ENCODE assay signal across 8 cellular contexts in the genomic region with DNA sequence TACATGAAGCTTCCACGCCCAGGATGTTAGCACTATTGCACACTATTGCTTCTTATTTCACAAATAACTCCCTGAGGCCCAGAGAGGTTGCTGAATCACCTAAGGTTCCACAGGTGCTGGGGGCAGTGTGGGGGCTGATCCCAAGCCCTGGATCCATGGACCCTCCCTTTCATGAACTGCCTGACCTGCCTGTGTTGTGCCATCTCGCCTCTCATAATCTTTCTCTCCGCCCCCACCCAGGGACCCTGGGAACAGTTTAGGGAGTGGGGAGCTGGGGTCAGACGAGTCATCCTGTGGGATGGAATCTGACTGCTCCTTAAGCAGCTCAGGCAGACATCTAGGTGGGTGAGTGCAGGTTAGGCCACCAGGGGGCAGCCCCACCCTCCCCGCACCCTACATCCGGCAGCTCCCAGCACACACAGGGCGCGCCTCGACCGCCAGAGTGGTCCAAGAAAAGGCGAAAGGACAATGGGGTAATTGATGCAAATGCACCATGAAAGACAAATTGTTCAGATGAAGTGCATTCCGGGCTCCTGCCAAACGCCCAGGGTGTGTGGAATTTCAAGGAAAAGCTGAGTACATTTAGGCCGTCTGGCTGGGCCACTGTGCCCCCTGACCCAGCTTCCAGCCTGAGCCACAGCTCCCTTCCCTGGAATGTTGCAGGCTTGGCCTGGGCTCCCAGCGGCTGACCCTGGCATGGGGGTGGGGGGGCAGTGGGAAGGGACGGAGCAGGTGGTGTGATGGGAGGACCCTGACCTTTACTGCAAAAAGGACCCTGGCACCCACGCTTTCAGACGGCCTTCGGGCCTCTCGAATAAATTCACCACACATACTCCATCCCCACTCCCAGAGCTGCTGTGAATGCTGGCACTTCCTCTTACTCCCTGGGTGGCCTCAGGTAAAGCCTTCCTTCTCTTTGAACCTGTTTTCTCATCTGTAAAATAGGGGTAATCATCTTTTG. TPM values are rescaled to one million over a fixed set of nuclear protein-coding genes. Genes with fewer than 3 reads are reported as not detected.
DNase-seq lines count a peak whose midpoint lies in the region; ATAC-seq and TF ChIP-seq lines count a peak whose summit lies in the region.

No MANE protein-coding gene starts in this region.

- intact Hi-C loops in PC-9 (cut with micrococcal nuclease; ENCODE audit: unreplicated experiment) = loop anchor here (1.0 to 2.0 kb wide), 3 partner anchors 19 to 65 kb away; no protein-coding TSS in a partner anchor
- intact Hi-C loops in ovary (cut with DNase I) = loop anchor here in 1 of 4 donors (10.0 kb wide), 1 partner anchor 67 kb away; no protein-coding TSS in a partner anchor

- no peaks in the 10 kb centered on the region for H3K79me2 ChIP-seq in PC-9 (ENCODE audit: low read depth)

- H3K36me3 ChIP-seq in PC-9 (ENCODE audit: low read depth) = no peaks in the 10 kb centered on the region
- no peaks in the 10 kb centered on the region for H3K36me3 ChIP-seq in ovary
- H3K36me3 ChIP-seq in upper lobe of left lung = no peaks in the 10 kb centered on the region

- ATAC-seq in GM18909 (IDR thresholded peaks at IDR 0.05; ENCODE audit: poor library complexity, unreplicated experiment) (peak; percentile 76), HG03469 (IDR thresholded peaks at IDR 0.05; ENCODE audit: unreplicated experiment) (peak; percentile 54), upper lobe of left lung (ENCODE audit: low FRiP score in 2 of 2) (peak; percentile 89 to 90)

- H3K4me1 ChIP-seq in PC-9 (replicated peaks; ENCODE audit: insufficient read depth) (peaks cover 22% of the 10 kb centered on the region), ovary (ENCODE audit: insufficient read depth) (peaks cover 11% of the 10 kb centered on the region), upper lobe of left lung (peaks cover 19 to 46% (median 36%) of the 10 kb centered on the region in 4 donors)

- H3K4me3 ChIP-seq in AG04449 (ENCODE audit: low read depth, low read length) (no peak overlapping the region), PC-9 (no peak overlapping the region), ovary (no peak overlapping the region), upper lobe of left lung (no peak overlapping the region)

- peak overlapping the region; percentile 38 for H3K27ac ChIP-seq in PC-9
- H3K27ac ChIP-seq in ovary = no peak overlapping the region
- H3K27ac ChIP-seq in upper lobe of left lung = peak overlapping the region; percentile 37 to 80 (median 53)

- POLR2A ChIA-PET in AG04449 (lab: Yijun Ruan, JAX) = interaction anchor here (0.9 to 1.3 kb wide), 7 partner anchors 9 to 56 kb away, joined by 3 to 13 read pairs (median 5); a partner anchor contains a TSS
- POLR2A ChIA-PET in PC-9 (lab: Charles Lee; ENCODE audit: unreplicated experiment) = interaction anchor here (0.6 kb wide), 2 partner anchors 19 to 101 kb away, joined by 6 to 10 read pairs; no protein-coding TSS in a partner anchor

- peak; percentile 90 for TF ChIP-seq CTCF in AG04449 (IDR thresholded peaks at IDR 0.05; ENCODE audit: insufficient read depth, low read length, missing control alignments)
- TF ChIP-seq CTCF in PC-9 (conservative IDR thresholded peaks at IDR 0.05) = peak; percentile 92
- TF ChIP-seq CTCF in ovary (IDR thresholded peaks at IDR 0.05) = peak; percentile 25 to 56 (median 50)
- peak; percentile 74 to 91 (median 82) for TF ChIP-seq CTCF in upper lobe of left lung (IDR thresholded peaks at IDR 0.05)

- BruUV-seq in PC-9 (replicated peaks; lab: Mats Ljungman, UMichigan) = no TSS peak

- H3K9me2 ChIP-seq in PC-9 (ENCODE audit: insufficient read depth) = no peaks in the 10 kb centered on the region

- TF ChIP-seq EP300 in ovary (IDR thresholded peaks at IDR 0.05) = no peak
- TF ChIP-seq EP300 in upper lobe of left lung (IDR thresholded peaks at IDR 0.05) = no peak

- no peak for DNase-seq in AG04449 (ENCODE audit: low read depth, low spot score)
- peak; percentile 65 to 72 for DNase-seq in PC-9
- peak; percentile 34 for DNase-seq in activated gamma-delta T cell treated with anti-CD3 and anti-CD28 coated beads, Interleukin-2, amount 50 U/mL, for 16 hours (ENCODE audit: low read depth)
- DNase-seq in glomerular visceral epithelial cell (ENCODE audit: extremely low spot score) = peak; percentile 77
- peak; percentile 44 to 79 (median 67) for DNase-seq in ovary
- peak; percentile 84 to 90 for DNase-seq in upper lobe of left lung

- H3K27me3 ChIP-seq in PC-9 (ENCODE audit: insufficient read depth, low read depth) (no peaks in the 10 kb centered on the region), ovary (no peaks in the 10 kb centered on the region), upper lobe of left lung (no peaks in the 10 kb centered on the region)

- peaks cover 8% of the 10 kb centered on the region; the same call in 1 of the 2 replicates for H3F3A ChIP-seq in PC-9 (ENCODE audit: insufficient read depth, low read depth)

- H3K9me3 ChIP-seq in PC-9 (ENCODE audit: insufficient read depth, low read depth) = no peaks in the 10 kb centered on the region; the same call in 1 of the 2 replicates
- no peaks in the 10 kb centered on the region for H3K9me3 ChIP-seq in ovary
- no peaks in the 10 kb centered on the region for H3K9me3 ChIP-seq in upper lobe of left lung

- TF ChIP-seq POLR2A in ovary (IDR thresholded peaks at IDR 0.05) (no peak), upper lobe of left lung (IDR thresholded peaks at IDR 0.05) (no peak)

- H3K4me2 ChIP-seq in PC-9 = peak overlapping the region; percentile 38

- no peak overlapping the region for H2AFZ ChIP-seq in PC-9

- WGBS in ovary, 3 donors = 24 to 30% (median 27%) methylated on average over 20 of the region's 20 CpGs
- 28 to 52% methylated on average over 18 to 20 of the region's 20 CpGs for WGBS in upper lobe of left lung, 2 donors

- no peaks in the 10 kb centered on the region for H4K20me1 ChIP-seq in PC-9 (ENCODE audit: insufficient read depth)

- CTCF ChIA-PET in AG04449 (lab: Yijun Ruan, JAX) = interaction anchor here (0.6 to 11.2 kb wide), 32 partner anchors 7 to 226 kb away, joined by 3 to 305 read pairs (median 4); a partner anchor contains a TSS
- CTCF ChIA-PET in PC-9 (lab: Charles Lee) = interaction anchor here (0.6 to 1.7 kb wide), 18 partner anchors 11 to 1651 kb away, joined by 3 to 41 read pairs (median 5); no protein-coding TSS in a partner anchor

RNA-seq across cellular contexts. Expression of a gene that starts 20.8 kb away (rescaled TPM):
- total RNA-seq in PC-9 (2021) (31.6 and 46.4 TPM in 2 replicates), ovary (10 to 100 TPM; 21.7 to 38.2 (median 29.0) TPM), upper lobe of left lung (100 to 1,000 TPM in 3 of 6 donors, 10 to 100 TPM in 3; 45.1 to 211 (median 88.1) TPM)
- 10 to 100 TPM in 1 of 2 donors, 1 to 10 TPM in 1; 4.7 to 17.5 TPM for polyA plus RNA-seq in ovary

RNA-seq across cellular contexts. Expression of a gene that starts 26.7 kb away (rescaled TPM):
- not detected in 2 replicates for total RNA-seq in PC-9 (2021)
- under 1 TPM in 4 of 7 donors, not detected in 3; 0.15 to 0.97 (median 0.24) TPM for total RNA-seq in ovary
- under 1 TPM in 1 of 2 donors, not detected in 1; 0.02 TPM for polyA plus RNA-seq in ovary
- under 1 TPM in 5 of 6 donors, not detected in 1; 0.15 to 0.78 (median 0.47) TPM for total RNA-seq in upper lobe of left lung

RNA-seq across cellular contexts. Expression of a gene that starts 49.1 kb away (rescaled TPM):
- 54.7 and 61.6 TPM in 2 replicates for total RNA-seq in PC-9 (2021)
- 1 to 10 TPM in 5 of 7 donors, not detected in 2; 1.7 to 9.8 (median 3.9) TPM for total RNA-seq in ovary
- polyA plus RNA-seq in ovary = under 1 TPM; 0.13 to 0.98 TPM
- total RNA-seq in upper lobe of left lung = 10 to 100 TPM; 12.6 to 48.1 (median 39.1) TPM

RNA-seq across cellular contexts. Expression of a gene that starts 58.7 kb away (rescaled TPM):
- total RNA-seq in PC-9 (2021) (56.8 and 61.3 TPM in 2 replicates), ovary (100 to 1,000 TPM; 205 to 767 (median 274) TPM), upper lobe of left lung (100 to 1,000 TPM; 200 to 495 (median 327) TPM)
- polyA plus RNA-seq in ovary = 100 to 1,000 TPM; 270 to 783 TPM

Comparison
In these comparisons a context has a peak if more than half of its experiments do, and no peak if none do; other contexts are left out.
1. H3K27ac ChIP-seq: peak in PC-9 (single experiment) and upper lobe of left lung (4 of 4); none in ovary (0 of 2).
2. Peak in every context shown above with its lines, with median percentiles within 50 percentile points of each other: CTCF ChIP-seq and ATAC-seq.